14 cellular contexts compared by ENCODE assay signal in genomic region chr13:33870046-33870668, GRCh38. TPM values are rescaled to one million over a fixed set of nuclear protein-coding genes. Genes with fewer than 3 reads are reported as not detected.
DNase-seq lines count a peak whose midpoint lies in the region; ATAC-seq and TF ChIP-seq lines count a peak whose summit lies in the region.
"Had no signal": no experiment of that assay in that cellular context is flagged by ENCODE, and none has a peak within 500 bp of the region (broad histone marks: within the 10 kb centered on the region; RNA-seq: fewer than 3 reads in every experiment).

No MANE protein-coding gene starts in this region.

- H3K4me1 Mint-ChIP-seq in activated CD4-positive, alpha-beta memory T cell treated with anti-CD3 and anti-CD28 coated beads, Interleukin-2, amount 10 ng/mL, durations not matched to agents 7 days and 5 days: no peaks in the 10 kb centered on the region
- H3K4me1 Mint-ChIP-seq: nephron had no signal

- ATAC-seq in GM21576 (IDR thresholded peaks at IDR 0.05; ENCODE audit: unreplicated experiment): no peak
- ATAC-seq: foreskin keratinocyte, HCT116 had no signal

- CTCF ChIA-PET in HEK293T (lab: Yijun Ruan, JAX): no interaction called here
- CTCF ChIA-PET in activated CD4-positive, alpha-beta memory T cell treated with anti-CD3 and anti-CD28 coated beads, Interleukin-2, amount 10 ng/mL, durations not matched to agents 7 days and 5 days (lab: Charles Lee): no interaction called here

- H3K27ac Mint-ChIP-seq in activated CD4-positive, alpha-beta memory T cell treated with anti-CD3 and anti-CD28 coated beads, Interleukin-2, amount 10 ng/mL, durations not matched to agents 7 days and 5 days: no peak overlapping the region
- H3K27ac Mint-ChIP-seq: nephron had no signal

- no peaks in the 10 kb centered on the region for H3K9me3 Mint-ChIP-seq in activated CD4-positive, alpha-beta memory T cell treated with anti-CD3 and anti-CD28 coated beads, Interleukin-2, amount 10 ng/mL, durations not matched to agents 7 days and 5 days
- H3K9me3 Mint-ChIP-seq: nephron had no signal

- peak; percentile 99 for DNase-seq in G401 (ENCODE audit: low spot score)
- peak; percentile 30 for DNase-seq in NCI-H2029 treated with DMSO at 0.1 percent for 48 hours (lab: John Stamatoyannopoulos, UW)
- peak; percentile 80 for DNase-seq in NCI-H774 (lab: John Stamatoyannopoulos, UW)
- DNase-seq in iPS-NIHi11 (ENCODE audit: low spot score): peak; percentile 10
- no peak for DNase-seq in HEK293T (ENCODE audit: extremely low spot score)
- no peak for DNase-seq in activated CD4-positive, alpha-beta T cell treated with anti-CD3 and anti-CD28 coated beads for 48 hours
- DNase-seq in activated CD4-positive, alpha-beta memory T cell treated with anti-CD3 and anti-CD28 coated beads, Interleukin-2, amount 10 ng/mL, durations not matched to agents 7 days and 5 days: no peak
- DNase-seq: amygdala; foreskin keratinocyte; NCI-H1048; stimulated activated CD4-positive, alpha-beta T cell treated with anti-CD3 and anti-CD28 coated beads, Interleukin-15, amount 100 ng/mL, for 24 hours had no signal

- peaks cover 3% of the 10 kb centered on the region for H3K36me3 Mint-ChIP-seq in activated CD4-positive, alpha-beta memory T cell treated with anti-CD3 and anti-CD28 coated beads, Interleukin-2, amount 10 ng/mL, durations not matched to agents 7 days and 5 days (ENCODE audit: low read depth)

- no peak overlapping the region for H3K4me3 Mint-ChIP-seq in activated CD4-positive, alpha-beta memory T cell treated with anti-CD3 and anti-CD28 coated beads, Interleukin-2, amount 10 ng/mL, durations not matched to agents 7 days and 5 days
- H3K4me3 Mint-ChIP-seq: nephron had no signal

- in situ Hi-C loops in G401 (cut with HindIII; ENCODE audit: low sequenced_read_pairs): no loop called here

- no peaks in the 10 kb centered on the region for H3K27me3 Mint-ChIP-seq in activated CD4-positive, alpha-beta memory T cell treated with anti-CD3 and anti-CD28 coated beads, Interleukin-2, amount 10 ng/mL, durations not matched to agents 7 days and 5 days

- POLR2A ChIA-PET in HEK293T (lab: Yijun Ruan, JAX): no interaction called here
- POLR2A ChIA-PET in activated CD4-positive, alpha-beta memory T cell treated with anti-CD3 and anti-CD28 coated beads, Interleukin-2, amount 10 ng/mL, durations not matched to agents 7 days and 5 days (lab: Charles Lee): no interaction called here

TF ChIP-seq in HEK293T, 16 proteins besides CTCF, POLR2A, EP300 and RAD21:
- no peak for TF ChIP-seq NFRKB (IDR thresholded peaks at IDR 0.05)
- TF ChIP-seq ELF4 (IDR thresholded peaks at IDR 0.05): no peak
- no peak for TF ChIP-seq FOXM1 (IDR thresholded peaks at IDR 0.05; ENCODE audit: borderline replicate concordance)
- TF ChIP-seq TARDBP (IDR thresholded peaks at IDR 0.05): no peak
- TF ChIP-seq FOXA1 (IDR thresholded peaks at IDR 0.05): no peak
- no peak for TF ChIP-seq ARNT (IDR thresholded peaks at IDR 0.05)
- TF ChIP-seq ZNF384 (IDR thresholded peaks at IDR 0.05): no peak
- no peak for TF ChIP-seq L3MBTL2 (conservative IDR thresholded peaks at IDR 0.05)
- TF ChIP-seq PKNOX1 (IDR thresholded peaks at IDR 0.05): no peak
- no peak for TF ChIP-seq SP1 (IDR thresholded peaks at IDR 0.05)
- no peak for TF ChIP-seq FOXK2 (IDR thresholded peaks at IDR 0.05)
- no peak for TF ChIP-seq CTBP1 (IDR thresholded peaks at IDR 0.05; ENCODE audit: borderline replicate concordance)
- no peak for TF ChIP-seq HDGF (IDR thresholded peaks at IDR 0.05; ENCODE audit: borderline replicate concordance)

RNA-seq across cellular contexts. Expression of gene RFC3, which starts 52.2 kb away (rescaled TPM):
- total RNA-seq in G401 (2014; rRNA removed; shearing (Covaris generic)): 43.1 and 58.2 TPM in 2 replicates
- 10 to 100 TPM; 34.9 to 35.2 TPM for total RNA-seq in activated CD4-positive, alpha-beta memory T cell treated with anti-CD3 and anti-CD28 coated beads, Interleukin-2, amount 10 ng/mL, durations not matched to agents 7 days and 5 days

Comparison
In these comparisons a context has a peak if more than half of its experiments do, and no peak if none do; other contexts are left out.
1. DNase-seq: peak in G401 (single experiment), NCI-H2029 treated with DMSO at 0.1 percent for 48 hours (single experiment), NCI-H774 (single experiment) and iPS-NIHi11 (single experiment); none in HEK293T (single experiment), activated CD4-positive, alpha-beta T cell treated with anti-CD3 and anti-CD28 coated beads for 48 hours (single experiment) and activated CD4-positive, alpha-beta memory T cell treated with anti-CD3 and anti-CD28 coated beads, Interleukin-2, amount 10 ng/mL, durations not matched to agents 7 days and 5 days (single experiment).